ENCODE assay signal across 11 cellular contexts in the genomic region with DNA sequence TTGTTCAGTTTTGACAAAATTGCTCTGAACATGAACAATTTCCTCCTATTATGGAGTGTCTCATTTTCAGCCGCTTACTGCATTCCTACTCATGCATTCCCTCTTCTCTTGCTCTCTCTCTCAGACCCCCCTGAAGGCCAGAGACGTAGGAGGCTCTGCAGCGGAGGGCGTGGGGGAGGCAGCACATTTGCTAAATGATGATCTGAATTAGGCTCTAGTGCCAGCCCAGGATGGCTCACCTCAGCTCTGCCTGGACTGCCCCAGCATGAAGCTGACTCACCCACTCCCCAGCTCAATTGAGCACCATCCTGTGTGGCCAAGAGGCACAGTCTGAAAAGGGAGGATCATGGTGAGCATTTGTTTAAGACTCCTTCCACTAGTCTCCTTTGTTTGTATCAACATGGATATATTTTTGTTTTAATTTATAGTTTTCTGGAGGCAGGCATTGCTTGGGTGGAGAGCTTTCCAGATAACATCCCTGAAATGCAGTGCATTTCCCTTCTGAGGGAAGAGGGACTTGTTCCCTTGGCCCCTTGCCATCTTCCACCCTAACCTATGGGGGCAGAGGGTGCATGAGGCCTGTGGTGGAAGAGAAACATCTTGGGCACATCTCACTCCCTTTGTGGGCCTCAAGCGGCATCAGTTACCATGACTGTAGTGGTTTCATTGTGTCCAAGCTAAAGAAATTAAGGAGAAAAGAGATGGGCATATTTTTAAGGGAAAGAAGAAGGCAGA. TPM values are rescaled to one million over a fixed set of nuclear protein-coding genes. Genes with fewer than 3 reads are reported as not detected.
DNase-seq lines count a peak whose midpoint lies in the region; ATAC-seq and TF ChIP-seq lines count a peak whose summit lies in the region.
"Had no signal": no experiment of that assay in that cellular context is flagged by ENCODE, and none has a peak within 500 bp of the region (broad histone marks: within the 10 kb centered on the region; RNA-seq: fewer than 3 reads in every experiment).

No MANE protein-coding gene starts in this region.

- H3K9me3 ChIP-seq in BLaER1 treated with 17β-estradiol and CSF1 and Interleukin-3, amounts not matched to agents 10 nM and 100 nM (replicated peaks in 1 of 11), result peaks cover 0 to 5% (median 0%) of the 10 kb centered on the region in 11 experiments; a peak in 2 of 22 replicates
- H3K9me3 ChIP-seq in Karpas-422 (ENCODE audit: low read length) (no peaks in the 10 kb centered on the region), neural cell (ENCODE audit: low read length) (no peaks in the 10 kb centered on the region), ascending aorta (no peaks in the 10 kb centered on the region)

- H3F3A ChIP-seq in neural cell (ENCODE audit: insufficient read depth, low read length, poor library complexity, severe bottlenecking), result no peaks in the 10 kb centered on the region

- TF ChIP-seq RAD21 in neural cell (conservative IDR thresholded peaks at IDR 0.05), result no peak

- intact Hi-C loops in ascending aorta (cut with DNase I), result no loop called here

- H4K20me1 ChIP-seq in BLaER1 treated with 17β-estradiol and CSF1 and Interleukin-3, amounts not matched to agents 10 nM and 100 nM, result no peaks in the 10 kb centered on the region
- H4K20me1 ChIP-seq in Karpas-422 (ENCODE audit: insufficient read depth, low read depth, low read length), result no peaks in the 10 kb centered on the region
- no peaks in the 10 kb centered on the region for H4K20me1 ChIP-seq in neural cell (ENCODE audit: insufficient read depth)

- H3K27ac ChIP-seq in BLaER1 treated with 17β-estradiol and CSF1 and Interleukin-3, amounts not matched to agents 10 nM and 100 nM, result peak overlapping the region in 9 of 11 experiments; percentile 72 to 91 (median 85); a peak in 18 of 22 replicates
- peak overlapping the region; percentile 99 for H3K27ac ChIP-seq in Karpas-422 (ENCODE audit: low read length)
- H3K27ac ChIP-seq in neural cell (ENCODE audit: low read length), result peak overlapping the region; percentile 85
- H3K27ac ChIP-seq in ascending aorta, result no peak overlapping the region

- H2AFZ ChIP-seq in Karpas-422 (ENCODE audit: low read length) (no peak overlapping the region; the same call in 1 of the 2 replicates), neural cell (ENCODE audit: low read depth, low read length) (peak overlapping the region; percentile 49)

- no peak for ATAC-seq in HG03460 (IDR thresholded peaks at IDR 0.05; ENCODE audit: unreplicated experiment)

- peak overlapping the region in 9 of 11 experiments; percentile 26 to 77 (median 66); a peak in 16 of 22 replicates for H3K9ac ChIP-seq in BLaER1 treated with 17β-estradiol and CSF1 and Interleukin-3, amounts not matched to agents 10 nM and 100 nM
- H3K9ac ChIP-seq in Karpas-422 (ENCODE audit: low read length) (peak overlapping the region; percentile 72), neural cell (ENCODE audit: low read length) (peak overlapping the region; percentile 48)

- H3K4me1 ChIP-seq in BLaER1 treated with 17β-estradiol and CSF1 and Interleukin-3, amounts not matched to agents 10 nM and 100 nM, result peaks cover 76 to 94% (median 83%) of the 10 kb centered on the region in 10 experiments
- H3K4me1 ChIP-seq in Karpas-422 (ENCODE audit: low read length) (peaks cover 69% of the 10 kb centered on the region), ascending aorta (peaks cover 0 to 8% of the 10 kb centered on the region in 2 donors)

- H3K4me2 ChIP-seq in BLaER1 treated with 17β-estradiol and CSF1 and Interleukin-3, amounts not matched to agents 10 nM and 100 nM, result peak overlapping the region; percentile 69 to 90 (median 80)
- peak overlapping the region; percentile 77 for H3K4me2 ChIP-seq in Karpas-422 (ENCODE audit: low read depth, low read length, poor library complexity, severe bottlenecking)
- H3K4me2 ChIP-seq in neural cell (ENCODE audit: low read length), result peak overlapping the region; percentile 26

- peak; percentile 29 for TF ChIP-seq EP300 in neural cell (conservative IDR thresholded peaks at IDR 0.05; ENCODE audit: poor library complexity, severe bottlenecking)

- TF ChIP-seq CTCF in cardiac fibroblast (IDR thresholded peaks at IDR 0.05; ENCODE audit: low read depth, low read length) (no peak), neural cell (IDR thresholded peaks at IDR 0.05; ENCODE audit: poor library complexity, severe bottlenecking) (no peak), ascending aorta (IDR thresholded peaks at IDR 0.05) (no peak)

- H3K79me2 ChIP-seq in Karpas-422 (ENCODE audit: low read length), result peaks cover 23% of the 10 kb centered on the region
- H3K79me2 ChIP-seq in neural cell (replicated peaks; ENCODE audit: insufficient read depth, low read length), result no peaks in the 10 kb centered on the region

- H3K27me3 ChIP-seq in BLaER1 treated with 17β-estradiol and CSF1 and Interleukin-3, amounts not matched to agents 10 nM and 100 nM, result no peaks in the 10 kb centered on the region
- H3K27me3 ChIP-seq in Karpas-422 (ENCODE audit: low read length) (no peaks in the 10 kb centered on the region), neural cell (ENCODE audit: insufficient read depth, low read depth, low read length) (no peaks in the 10 kb centered on the region), ascending aorta (no peaks in the 10 kb centered on the region)

- DNase-seq in Karpas-422 (peak; percentile 91), cardiac fibroblast (ENCODE audit: low read depth in 2 of 2) (peak; percentile 79 to 92), ascending aorta (ENCODE audit: low spot score in 2 of 2) (no peak), C1 segment of cervical spinal cord (lab: John Stamatoyannopoulos, UW) (no peak)
- DNase-seq in activated CD4-positive, alpha-beta T cell treated with anti-CD3 and anti-CD28 coated beads, Interleukin-2, amount 50 U/mL, for 4 hours, result no peak
- DNase-seq: GDM1, glutamatergic neuron, GOT3 had no signal

- H3K4me3 ChIP-seq in BLaER1 treated with 17β-estradiol and CSF1 and Interleukin-3, amounts not matched to agents 10 nM and 100 nM, result peak overlapping the region in 2 of 10 experiments; percentile 10 to 34; a peak in 2 of 20 replicates
- H3K4me3 ChIP-seq in Karpas-422 (ENCODE audit: low read length) (peak overlapping the region; percentile 58), cardiac fibroblast (replicated peaks in 1 of 2; ENCODE audit: low read depth in 2 of 2, low read length in 2 of 2) (no peak overlapping the region), neural cell (ENCODE audit: low read length) (peak overlapping the region; percentile 49), ascending aorta (no peak overlapping the region)

- H3K36me3 ChIP-seq in BLaER1 treated with 17β-estradiol and CSF1 and Interleukin-3, amounts not matched to agents 10 nM and 100 nM, result no peaks in the 10 kb centered on the region
- H3K36me3 ChIP-seq in Karpas-422 (ENCODE audit: insufficient read depth, low read length) (no peaks in the 10 kb centered on the region), neural cell (ENCODE audit: insufficient read depth, low read length) (no peaks in the 10 kb centered on the region), ascending aorta (no peaks in the 10 kb centered on the region)

- H3K9me2 ChIP-seq in Karpas-422 (replicated peaks; ENCODE audit: insufficient read depth, low read length), result no peaks in the 10 kb centered on the region
- H3K9me2 ChIP-seq in neural cell (ENCODE audit: insufficient read depth, low read length), result no peaks in the 10 kb centered on the region

TF ChIP-seq in neural cell, 6 proteins besides CTCF, POLR2A, EP300 and RAD21:
- no peak for TF ChIP-seq TAF1 (IDR thresholded peaks at IDR 0.05; ENCODE audit: low read depth)
- TF ChIP-seq POLR2AphosphoS5 (IDR thresholded peaks at IDR 0.05), result peak; percentile 43
- TF ChIP-seq EZH2 (IDR thresholded peaks at IDR 0.05; ENCODE audit: borderline replicate concordance, insufficient read depth, low read length, poor library complexity, severe bottlenecking), result no peak
- TF ChIP-seq MXI1 (conservative IDR thresholded peaks at IDR 0.05; ENCODE audit: poor library complexity, severe bottlenecking), result no peak
- peak; percentile 30 for TF ChIP-seq SMC3 (conservative IDR thresholded peaks at IDR 0.05; ENCODE audit: poor library complexity)
- TF ChIP-seq, protein P1, sequence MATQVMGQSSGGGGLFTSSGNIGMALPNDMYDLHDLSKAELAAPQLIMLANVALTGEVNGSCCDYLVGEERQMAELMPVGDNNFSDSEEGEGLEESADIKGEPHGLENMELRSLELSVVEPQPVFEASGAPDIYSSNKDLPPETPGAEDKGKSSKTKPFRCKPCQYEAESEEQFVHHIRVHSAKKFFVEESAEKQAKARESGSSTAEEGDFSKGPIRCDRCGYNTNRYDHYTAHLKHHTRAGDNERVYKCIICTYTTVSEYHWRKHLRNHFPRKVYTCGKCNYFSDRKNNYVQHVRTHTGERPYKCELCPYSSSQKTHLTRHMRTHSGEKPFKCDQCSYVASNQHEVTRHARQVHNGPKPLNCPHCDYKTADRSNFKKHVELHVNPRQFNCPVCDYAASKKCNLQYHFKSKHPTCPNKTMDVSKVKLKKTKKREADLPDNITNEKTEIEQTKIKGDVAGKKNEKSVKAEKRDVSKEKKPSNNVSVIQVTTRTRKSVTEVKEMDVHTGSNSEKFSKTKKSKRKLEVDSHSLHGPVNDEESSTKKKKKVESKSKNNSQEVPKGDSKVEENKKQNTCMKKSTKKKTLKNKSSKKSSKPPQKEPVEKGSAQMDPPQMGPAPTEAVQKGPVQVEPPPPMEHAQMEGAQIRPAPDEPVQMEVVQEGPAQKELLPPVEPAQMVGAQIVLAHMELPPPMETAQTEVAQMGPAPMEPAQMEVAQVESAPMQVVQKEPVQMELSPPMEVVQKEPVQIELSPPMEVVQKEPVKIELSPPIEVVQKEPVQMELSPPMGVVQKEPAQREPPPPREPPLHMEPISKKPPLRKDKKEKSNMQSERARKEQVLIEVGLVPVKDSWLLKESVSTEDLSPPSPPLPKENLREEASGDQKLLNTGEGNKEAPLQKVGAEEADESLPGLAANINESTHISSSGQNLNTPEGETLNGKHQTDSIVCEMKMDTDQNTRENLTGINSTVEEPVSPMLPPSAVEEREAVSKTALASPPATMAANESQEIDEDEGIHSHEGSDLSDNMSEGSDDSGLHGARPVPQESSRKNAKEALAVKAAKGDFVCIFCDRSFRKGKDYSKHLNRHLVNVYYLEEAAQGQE (IDR thresholded peaks at IDR 0.05; ENCODE audit: borderline replicate concordance), result peak; percentile 48

RNA-seq across cellular contexts. Expression of a gene that starts 5.5 kb away (rescaled TPM):
- total RNA-seq in Karpas-422 (2014; rRNA removed; shearing (Covaris generic); ENCODE audit: low replicate concordance), result 5,590 and 7,287 TPM in 2 replicates
- polyA plus RNA-seq in neural cell, result 1,507 and 1,655 TPM in 2 replicates
- polyA minus RNA-seq in neural cell, result 291 and 334 TPM in 2 replicates
- total RNA-seq in ascending aorta, result 493 TPM

Comparison
In these comparisons a context has a peak if more than half of its experiments do, and no peak if none do; other contexts are left out.
1. H3K27ac ChIP-seq: peak in BLaER1 treated with 17β-estradiol and CSF1 and Interleukin-3, amounts not matched to agents 10 nM and 100 nM (9 of 11), Karpas-422 (single experiment) and neural cell (single experiment); none in ascending aorta (0 of 2).
2. H3K4me2 ChIP-seq: peak in every context shown above with its lines; median percentile 80 in BLaER1 treated with 17β-estradiol and CSF1 and Interleukin-3, amounts not matched to agents 10 nM and 100 nM; 77 in Karpas-422; 26 in neural cell.
3. H3K4me3 ChIP-seq: peak in Karpas-422 (single experiment) and neural cell (single experiment); none in cardiac fibroblast (0 of 2) and ascending aorta (0 of 2).
4. DNase-seq: peak in Karpas-422 (single experiment) and cardiac fibroblast (2 of 2); none in ascending aorta (0 of 2), activated CD4-positive, alpha-beta T cell treated with anti-CD3 and anti-CD28 coated beads, Interleukin-2, amount 50 U/mL, for 4 hours (0 of 2) and C1 segment of cervical spinal cord (0 of 14).
5. RNA of a gene that starts 5.5 kb away (total RNA-seq): 5,590 to 7,287 TPM in Karpas-422; 493 TPM in ascending aorta (single experiment); every median in the first group is over 10 times any median in the second.
6. Peak in every context shown above with its lines, with median percentiles within 50 percentile points of each other: H3K9ac ChIP-seq.